Comparison of ENCODE assay signal across 9 cellular contexts in the genomic region with DNA sequence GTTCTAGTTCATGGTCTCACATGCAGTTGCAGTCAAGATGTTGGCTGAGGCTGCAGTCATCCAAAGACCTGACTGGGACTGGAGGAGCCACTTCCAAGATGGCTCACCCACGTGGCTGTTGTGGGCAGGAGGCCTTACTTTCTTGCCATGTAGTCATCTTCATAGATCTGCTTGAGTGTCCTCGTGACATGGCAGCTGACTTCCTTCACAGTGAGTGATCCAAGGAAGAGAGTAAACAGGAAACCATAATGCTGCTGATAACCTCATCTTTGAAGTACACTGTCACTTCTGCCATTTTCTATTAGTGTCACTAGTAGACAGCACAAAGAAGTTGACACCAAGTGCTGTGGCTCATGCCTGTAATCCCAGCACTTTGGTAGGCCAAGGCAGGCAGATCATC. TPM values are rescaled to one million over a fixed set of nuclear protein-coding genes. Genes with fewer than 3 reads are reported as not detected.
DNase-seq lines count a peak whose midpoint lies in the region; ATAC-seq and TF ChIP-seq lines count a peak whose summit lies in the region.
"Had no signal": no experiment of that assay in that cellular context is flagged by ENCODE, and none has a peak within 500 bp of the region (broad histone marks: within the 10 kb centered on the region; RNA-seq: fewer than 3 reads in every experiment).

No MANE protein-coding gene starts in this region.

- no peak overlapping the region for H3K9ac ChIP-seq in SK-N-SH

- CTCF ChIA-PET in activated CD8-positive, alpha-beta T cell treated with anti-CD3 and anti-CD28 coated beads, Interleukin-2, amount 10 ng/mL, durations not matched to agents 7 days and 5 days (lab: Charles Lee) = interaction anchor here (1.1 kb wide), 1 partner anchor 12 kb away, joined by 3 read pairs; no protein-coding TSS in a partner anchor
- CTCF ChIA-PET in SK-N-SH (lab: Yijun Ruan, JAX) = no interaction called here

- H3K9me3 ChIP-seq in hepatocyte (ENCODE audit: low read depth) = no peaks in the 10 kb centered on the region
- H3K9me3 ChIP-seq in SK-N-SH = no peaks in the 10 kb centered on the region

- H3K9me3 Mint-ChIP-seq in activated CD8-positive, alpha-beta T cell treated with anti-CD3 and anti-CD28 coated beads, Interleukin-2, amount 10 ng/mL, durations not matched to agents 7 days and 5 days (ENCODE audit: insufficient read depth) = no peaks in the 10 kb centered on the region

- H3K4me1 ChIP-seq in hepatocyte (ENCODE audit: insufficient read depth) = no peaks in the 10 kb centered on the region
- H3K4me1 ChIP-seq in SK-N-SH (ENCODE audit: control insufficient read depth in 1 of 2, insufficient read depth in 2 of 2, low read depth in 1 of 2, low read length in 1 of 2) = peaks cover 0 to 3% of the 10 kb centered on the region in 2 experiments; a peak in 1 of 4 replicates

- no peak for TF ChIP-seq RAD21 in SK-N-SH (IDR thresholded peaks at IDR 0.05; ENCODE audit: low read length)

- no peak overlapping the region for H3K4me3 Mint-ChIP-seq in activated CD8-positive, alpha-beta T cell treated with anti-CD3 and anti-CD28 coated beads, Interleukin-2, amount 10 ng/mL, durations not matched to agents 7 days and 5 days

- peak; percentile 65 for ATAC-seq in GM18907 (IDR thresholded peaks at IDR 0.05; ENCODE audit: unreplicated experiment)
- peak; percentile 60 for ATAC-seq in HG03442 (IDR thresholded peaks at IDR 0.05; ENCODE audit: unreplicated experiment)
- peak; percentile 81 for ATAC-seq in activated CD8-positive, alpha-beta T cell treated with anti-CD3 and anti-CD28 coated beads, Interleukin-2, amount 10 ng/mL, durations not matched to agents 7 days and 5 days

- H3K79me2 ChIP-seq in hepatocyte (no peaks in the 10 kb centered on the region), SK-N-SH (ENCODE audit: insufficient read depth) (no peaks in the 10 kb centered on the region)

- H3K27me3 ChIP-seq in hepatocyte (no peaks in the 10 kb centered on the region), SK-N-SH (ENCODE audit: insufficient read depth) (no peaks in the 10 kb centered on the region; the same call in 1 of the 2 replicates)

- H3K27ac Mint-ChIP-seq in activated CD8-positive, alpha-beta T cell treated with anti-CD3 and anti-CD28 coated beads, Interleukin-2, amount 10 ng/mL, durations not matched to agents 7 days and 5 days = peak overlapping the region; percentile 82

- no peaks in the 10 kb centered on the region for H4K20me1 ChIP-seq in hepatocyte (ENCODE audit: insufficient read depth, poor library complexity, severe bottlenecking)
- H4K20me1 ChIP-seq in SK-N-SH (ENCODE audit: insufficient read depth) = no peaks in the 10 kb centered on the region

- peaks cover 2% of the 10 kb centered on the region for H3K36me3 Mint-ChIP-seq in activated CD8-positive, alpha-beta T cell treated with anti-CD3 and anti-CD28 coated beads, Interleukin-2, amount 10 ng/mL, durations not matched to agents 7 days and 5 days (ENCODE audit: low read depth)

- H3K4me1 Mint-ChIP-seq in activated CD8-positive, alpha-beta T cell treated with anti-CD3 and anti-CD28 coated beads, Interleukin-2, amount 10 ng/mL, durations not matched to agents 7 days and 5 days (ENCODE audit: low read depth) = peaks cover 34% of the 10 kb centered on the region

- H3K36me3 ChIP-seq in hepatocyte (replicated peaks; ENCODE audit: insufficient read depth, low read depth) (no peaks in the 10 kb centered on the region), SK-N-SH (replicated peaks in 1 of 2; ENCODE audit: control insufficient read depth in 1 of 2, insufficient read depth in 2 of 2, low read length in 1 of 2) (no peaks in the 10 kb centered on the region)

- TF ChIP-seq CTCF in hepatocyte (IDR thresholded peaks at IDR 0.05; ENCODE audit: poor library complexity) (no peak), SK-N-SH (IDR thresholded peaks at IDR 0.05) (no peak)

- H3K27ac ChIP-seq in hepatocyte (no peak overlapping the region), SK-N-SH (ENCODE audit: low read depth in 2 of 2, low read length in 1 of 2) (no peak overlapping the region)

- no peak for TF ChIP-seq EP300 in SK-N-SH (IDR thresholded peaks at IDR 0.05; ENCODE audit: borderline replicate concordance in 1 of 2, low read depth in 1 of 2, low read length in 1 of 2)

- peaks cover 5% of the 10 kb centered on the region for H3K27me3 Mint-ChIP-seq in activated CD8-positive, alpha-beta T cell treated with anti-CD3 and anti-CD28 coated beads, Interleukin-2, amount 10 ng/mL, durations not matched to agents 7 days and 5 days (ENCODE audit: low read depth)

- no peaks in the 10 kb centered on the region for H3F3A ChIP-seq in SK-N-SH (replicated peaks; ENCODE audit: insufficient read depth)

- POLR2A ChIA-PET in activated CD8-positive, alpha-beta T cell treated with anti-CD3 and anti-CD28 coated beads, Interleukin-2, amount 10 ng/mL, durations not matched to agents 7 days and 5 days (lab: Charles Lee) = interaction anchor here (1.1 to 1.3 kb wide), 2 partner anchors 15 to 42 kb away, joined by 4 to 5 read pairs; no protein-coding TSS in a partner anchor
- POLR2A ChIA-PET in SK-N-SH (lab: Yijun Ruan, JAX) = no interaction called here

- WGBS in hepatocyte (ENCODE audit: low lambda C conversion rate, missing lambda C conversion rate) = 83% methylated on average over 2 of the region's 2 CpGs
- 38% methylated on average over 2 of the region's 2 CpGs for WGBS in SK-N-SH (ENCODE audit: low lambda C conversion rate)

- H2AFZ ChIP-seq in hepatocyte (no peak overlapping the region), SK-N-SH (ENCODE audit: low read depth) (no peak overlapping the region)

- H3K4me3 ChIP-seq in hepatocyte (no peak overlapping the region), SK-N-SH (ENCODE audit: low read depth in 2 of 2, low read length in 1 of 2) (no peak overlapping the region)

- no peaks in the 10 kb centered on the region for H3K9me2 ChIP-seq in hepatocyte (replicated peaks; ENCODE audit: insufficient read depth)
- no peaks in the 10 kb centered on the region for H3K9me2 ChIP-seq in SK-N-SH

- peak; percentile 74 for DNase-seq in activated CD8-positive, alpha-beta T cell treated with anti-CD3 and anti-CD28 coated beads, Interleukin-2, amount 10 ng/mL, durations not matched to agents 7 days and 5 days
- peak; percentile 10 for DNase-seq in stimulated activated CD4-positive, alpha-beta T cell treated with anti-CD3 and anti-CD28 coated beads, Interleukin-4, amount 100 ng/mL, for 1 hour
- no peak for DNase-seq in NCI-H187 treated with DMSO at 0.1 percent for 48 hours (lab: John Stamatoyannopoulos, UW)
- DNase-seq in NCI-H1417 treated with DMSO at 0.1 percent for 48 hours (lab: John Stamatoyannopoulos, UW) = no peak
- DNase-seq in hepatocyte (ENCODE audit: low spot score) = no peak
- DNase-seq in SK-N-SH = no peak
- DNase-seq: amniotic stem cell had no signal

- no peak overlapping the region for H3K4me2 ChIP-seq in hepatocyte
- no peak overlapping the region for H3K4me2 ChIP-seq in SK-N-SH

TF ChIP-seq in SK-N-SH, 30 proteins besides CTCF, POLR2A, EP300 and RAD21:
- TF ChIP-seq TAF1 (IDR thresholded peaks at IDR 0.05; ENCODE audit: borderline replicate concordance, low read depth, low read length) (no peak), ELF1 (IDR thresholded peaks at IDR 0.05) (no peak), TCF12 (IDR thresholded peaks at IDR 0.05) (no peak), RXRA (IDR thresholded peaks at IDR 0.05; ENCODE audit: borderline replicate concordance, low read depth) (no peak), FOXJ3 (CRISPR knock-in tag; IDR thresholded peaks at IDR 0.05) (no peak)
- TF ChIP-seq, protein P1, sequence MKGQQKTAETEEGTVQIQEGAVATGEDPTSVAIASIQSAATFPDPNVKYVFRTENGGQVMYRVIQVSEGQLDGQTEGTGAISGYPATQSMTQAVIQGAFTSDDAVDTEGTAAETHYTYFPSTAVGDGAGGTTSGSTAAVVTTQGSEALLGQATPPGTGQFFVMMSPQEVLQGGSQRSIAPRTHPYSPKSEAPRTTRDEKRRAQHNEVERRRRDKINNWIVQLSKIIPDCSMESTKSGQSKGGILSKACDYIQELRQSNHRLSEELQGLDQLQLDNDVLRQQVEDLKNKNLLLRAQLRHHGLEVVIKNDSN (IDR thresholded peaks at IDR 0.05; ENCODE audit: borderline replicate concordance, low read depth) = no peak

RNA-seq across cellular contexts. Expression of a gene that starts 40.1 kb away (rescaled TPM):
- total RNA-seq in activated CD8-positive, alpha-beta T cell treated with anti-CD3 and anti-CD28 coated beads, Interleukin-2, amount 10 ng/mL, durations not matched to agents 7 days and 5 days = 10 to 100 TPM; 42.1 to 45.2 TPM
- 12.7 and 24.2 TPM in 2 replicates for total RNA-seq in hepatocyte
- 39.9 and 49.6 TPM in 2 replicates for polyA plus RNA-seq in hepatocyte
- 12.3 and 19.0 TPM in 2 replicates for polyA plus RNA-seq in SK-N-SH (2012; rRNA removed)
- 28.5 and 31.7 TPM in 2 replicates for polyA plus RNA-seq in SK-N-SH (2012; cell fraction: cytosol; rRNA removed)
- 22.4 and 25.4 TPM in 2 replicates for polyA plus RNA-seq in SK-N-SH (2012; cell fraction: nucleus; rRNA removed)

Comparison
In these comparisons a context has a peak if more than half of its experiments do, and no peak if none do; other contexts are left out.
1. DNase-seq: peak in activated CD8-positive, alpha-beta T cell treated with anti-CD3 and anti-CD28 coated beads, Interleukin-2, amount 10 ng/mL, durations not matched to agents 7 days and 5 days (single experiment) and stimulated activated CD4-positive, alpha-beta T cell treated with anti-CD3 and anti-CD28 coated beads, Interleukin-4, amount 100 ng/mL, for 1 hour (single experiment); none in NCI-H187 treated with DMSO at 0.1 percent for 48 hours (single experiment), NCI-H1417 treated with DMSO at 0.1 percent for 48 hours (single experiment), hepatocyte (single experiment) and SK-N-SH (single experiment).
2. Peak in every context shown above with its lines, with median percentiles within 50 percentile points of each other: ATAC-seq.